9 cellular contexts compared by ENCODE assay signal in the genomic region with DNA sequence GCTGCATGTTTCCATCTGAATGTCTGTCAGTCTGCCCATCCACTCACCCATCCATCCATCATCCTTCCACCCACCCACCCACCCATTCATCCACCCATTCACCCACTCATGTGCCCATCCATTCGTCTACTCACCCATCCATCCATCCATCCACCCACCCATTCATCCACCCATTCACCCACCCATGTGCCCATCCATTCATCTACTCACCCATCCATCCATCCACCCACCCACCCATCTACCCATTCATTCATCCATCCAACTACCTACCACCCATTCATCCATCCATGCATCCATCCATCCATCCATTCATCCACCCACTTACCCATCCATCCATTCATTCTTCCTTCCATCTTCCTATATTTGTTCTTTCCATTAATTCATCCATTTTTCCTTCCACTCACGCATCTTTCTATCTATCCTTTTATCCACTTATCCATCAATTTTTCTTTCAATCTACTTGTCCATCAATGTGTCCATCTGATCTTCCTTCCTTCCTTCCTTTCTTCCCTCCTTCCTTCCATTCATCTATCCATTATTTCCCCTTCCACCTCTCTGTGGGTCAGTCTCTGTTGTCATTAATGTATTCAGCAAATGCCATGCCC. TPM values are rescaled to one million over a fixed set of nuclear protein-coding genes. Genes with fewer than 3 reads are reported as not detected.
"Had no signal": no experiment of that assay in that cellular context is flagged by ENCODE, and none has a peak within 500 bp of the region (broad histone marks: within the 10 kb centered on the region; RNA-seq: fewer than 3 reads in every experiment).

No MANE protein-coding gene starts in this region.

- H3K9me3 ChIP-seq: HAP-1 had no signal

- H3K36me3 Mint-ChIP-seq: IgD-negative memory B cell had no signal

- H3K27ac Mint-ChIP-seq: IgD-negative memory B cell had no signal

- H3K36me3 ChIP-seq: HAP-1 had no signal

- DNase-seq: GM23248, GOT3, H7, KBM-7 had no signal

- H3K9me3 Mint-ChIP-seq: IgD-negative memory B cell had no signal

- H3K9ac ChIP-seq: GM23248 had no signal

- H3K4me1 Mint-ChIP-seq: IgD-negative memory B cell had no signal

- H3K27ac ChIP-seq: GM23248, HL-60 had no signal

- H3K27me3 Mint-ChIP-seq: IgD-negative memory B cell had no signal

- H3K4me3 ChIP-seq: GM23248, HAP-1 had no signal

- H3K4me1 ChIP-seq: HAP-1 had no signal

RNA-seq across cellular contexts. Expression of a gene that starts 8.0 kb away (rescaled TPM):
- total RNA-seq: GM23248, H4, HT1080 had no signal
- polyA plus RNA-seq: GM23248, IgD-negative memory B cell had no signal

RNA-seq across cellular contexts. Expression of a gene that starts 11.8 kb away (rescaled TPM):
- total RNA-seq: GM23248, HT1080 had no signal
- polyA plus RNA-seq: GM23248, IgD-negative memory B cell had no signal
